ENCODE assay signal across 1 cellular context in genomic region chr21:38401527-38401926, GRCh38.
TF ChIP-seq lines count a peak whose summit lies in the region.

No MANE protein-coding gene starts in this region.

TF ChIP-seq in GM23338, 12 proteins besides CTCF, POLR2A, EP300 and RAD21 (continued from another document):
- TF ChIP-seq ZNF462 (CRISPR knock-in tag; IDR thresholded peaks at IDR 0.05), result no peak
- TF ChIP-seq CREB1 (CRISPR knock-in tag; IDR thresholded peaks at IDR 0.05; ENCODE audit: low read depth), result no peak
- TF ChIP-seq JUNB (IDR thresholded peaks at IDR 0.05; ENCODE audit: unreplicated experiment), result no peak
- no peak for TF ChIP-seq REST (IDR thresholded peaks at IDR 0.05; ENCODE audit: unreplicated experiment)
- no peak for TF ChIP-seq EZH2 (IDR thresholded peaks at IDR 0.05; ENCODE audit: low read depth, unreplicated experiment)
- TF ChIP-seq NANOG (IDR thresholded peaks at IDR 0.05; ENCODE audit: borderline replicate concordance), result no peak
- no peak for TF ChIP-seq POLR2AphosphoS5 (IDR thresholded peaks at IDR 0.05; ENCODE audit: low read depth)
